Comparison of ENCODE assay signal across 1 cellular context in genomic region chr5:134247825-134248224, GRCh38.
TF ChIP-seq lines count a peak whose summit lies in the region.

No MANE protein-coding gene starts in this region.

TF ChIP-seq in K562, 482 proteins besides CTCF, POLR2A, EP300 and RAD21 (continued from another document):
- TF ChIP-seq, protein P1, sequence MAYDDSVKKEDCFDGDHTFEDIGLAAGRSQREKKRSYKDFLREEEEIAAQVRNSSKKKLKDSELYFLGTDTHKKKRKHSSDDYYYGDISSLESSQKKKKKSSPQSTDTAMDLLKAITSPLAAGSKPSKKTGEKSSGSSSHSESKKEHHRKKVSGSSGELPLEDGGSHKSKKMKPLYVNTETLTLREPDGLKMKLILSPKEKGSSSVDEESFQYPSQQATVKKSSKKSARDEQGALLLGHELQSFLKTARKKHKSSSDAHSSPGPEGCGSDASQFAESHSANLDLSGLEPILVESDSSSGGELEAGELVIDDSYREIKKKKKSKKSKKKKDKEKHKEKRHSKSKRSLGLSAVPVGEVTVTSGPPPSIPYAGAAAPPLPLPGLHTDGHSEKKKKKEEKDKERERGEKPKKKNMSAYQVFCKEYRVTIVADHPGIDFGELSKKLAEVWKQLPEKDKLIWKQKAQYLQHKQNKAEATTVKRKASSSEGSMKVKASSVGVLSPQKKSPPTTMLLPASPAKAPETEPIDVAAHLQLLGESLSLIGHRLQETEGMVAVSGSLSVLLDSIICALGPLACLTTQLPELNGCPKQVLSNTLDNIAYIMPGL (CRISPR knock-in tag; IDR thresholded peaks at IDR 0.05), result no peak
- no peak for TF ChIP-seq NKRF (IDR thresholded peaks at IDR 0.05; ENCODE audit: borderline replicate concordance)
- TF ChIP-seq ETV1 (tag; conservative IDR thresholded peaks at IDR 0.05; ENCODE audit: low read depth), result 0 out of 2 replicates have a peak, but pooled peaks have one; percentile 12
- TF ChIP-seq YBX1 (IDR thresholded peaks at IDR 0.05), result no peak
- TF ChIP-seq MNT (conservative IDR thresholded peaks at IDR 0.05), result no peak
- no peak for TF ChIP-seq MAFK (IDR thresholded peaks at IDR 0.05; ENCODE audit: low read length)
- TF ChIP-seq CEBPB (tag; IDR thresholded peaks at IDR 0.05), result 0 out of 2 replicates have a peak, but pooled peaks have one; percentile 6
- peak; percentile 18; the same call in 1 of the 2 replicates for TF ChIP-seq C11orf30 (IDR thresholded peaks at IDR 0.05; ENCODE audit: low read depth)
- TF ChIP-seq TCFL5 (CRISPR knock-in tag; conservative IDR thresholded peaks at IDR 0.05), result no peak
- TF ChIP-seq PTTG1 (tag; IDR thresholded peaks at IDR 0.05; ENCODE audit: low read depth), result no peak
TF ChIP-seq in K562: peak in this region for 4.
